ENCODE assay signal across 13 cellular contexts in the genomic region with DNA sequence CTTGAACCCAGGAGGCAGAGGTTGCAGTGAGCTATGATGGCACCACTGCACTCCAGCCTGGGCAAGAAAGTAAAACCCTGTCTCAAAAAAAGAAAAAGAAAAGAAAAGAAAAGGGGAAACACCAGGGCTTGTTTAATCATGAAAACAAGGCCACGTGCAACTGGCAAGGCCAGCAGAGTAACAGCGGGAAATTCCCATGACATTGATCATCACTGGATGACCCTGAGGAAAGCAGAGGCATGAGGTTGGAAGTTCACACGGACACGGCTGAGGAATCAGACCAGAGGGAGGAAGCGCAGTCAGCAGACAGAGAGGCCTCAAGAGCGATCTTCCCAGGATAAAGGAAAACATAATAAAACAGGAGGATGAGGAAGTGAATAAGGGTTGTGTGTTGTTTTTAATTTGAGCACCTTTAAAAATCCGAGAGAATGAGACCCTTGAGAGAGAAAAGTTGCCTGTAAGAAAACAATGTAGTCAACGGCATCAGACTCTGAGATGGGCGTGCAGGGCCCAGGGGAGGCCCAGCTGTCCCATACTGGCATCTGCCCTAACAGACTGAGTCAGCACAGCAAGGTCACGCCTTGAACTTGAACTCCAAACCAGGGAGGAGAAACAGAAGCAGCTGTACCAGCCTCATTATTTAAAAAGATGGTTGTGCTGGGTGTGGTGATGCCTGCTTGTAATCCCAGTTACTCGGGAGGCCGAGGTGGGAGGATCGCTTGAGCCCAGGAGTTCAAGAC. TPM values are rescaled to one million over a fixed set of nuclear protein-coding genes. Genes with fewer than 3 reads are reported as not detected.
DNase-seq lines count a peak whose midpoint lies in the region; ATAC-seq, FAIRE-seq and TF ChIP-seq lines count a peak whose summit lies in the region.
"Not testable (repeated sequence)": the region's sequence is repeated elsewhere in the genome, so short reads cannot be mapped to it uniquely, and the experiment has no call there.
"Had no signal": no experiment of that assay in that cellular context is flagged by ENCODE, and none has a peak within 500 bp of the region (broad histone marks: within the 10 kb centered on the region; RNA-seq: fewer than 3 reads in every experiment).

No MANE protein-coding gene starts in this region.

- not testable (repeated sequence) for TF ChIP-seq CTCF in Panc1 (IDR thresholded peaks at IDR 0.05); brain microvascular endothelial cell (IDR thresholded peaks at IDR 0.05; ENCODE audit: low read depth, low read length, missing control alignments); heart left ventricle (IDR thresholded peaks at IDR 0.05)

- not testable (repeated sequence) for H3K9me3 ChIP-seq in Panc1 (ENCODE audit: control insufficient read depth, insufficient read depth, low read depth, low read length); heart left ventricle

- intact Hi-C loops in Panc1 (cut with micrococcal nuclease; ENCODE audit: unreplicated experiment); heart left ventricle (cut with DNase I): not testable (repeated sequence)

- in situ Hi-C loops in Panc1 (cut with HindIII; ENCODE audit: low pct_unique_long_range_greater_than_20kb, low sequenced_read_pairs); brain microvascular endothelial cell (cut with HindIII; ENCODE audit: low pct_ligation_motif_present, low sequenced_read_pairs): not testable (repeated sequence)

- ATAC-seq in Panc1 (peak; percentile 89), heart left ventricle (peak in 3 of 4 donors; percentile 50 to 71 (median 61))

- not testable (repeated sequence) for H3K4me3 ChIP-seq in Panc1 (ENCODE audit: low read depth in 2 of 2, low read length in 2 of 2); brain microvascular endothelial cell (ENCODE audit: low read depth, low read length); heart left ventricle

- POLR2A ChIA-PET in Panc1 (lab: Charles Lee): not testable (repeated sequence)

- TF ChIP-seq POLR2A in GM12891 (IDR thresholded peaks at IDR 0.05; ENCODE audit: low read depth, low read length); heart left ventricle (IDR thresholded peaks at IDR 0.05): not testable (repeated sequence)

- 54 to 86% (median 67%) methylated on average over 2 to 7 of the region's 13 CpGs for WGBS in heart left ventricle, 4 donors

- FAIRE-seq in GM12891 (lab: Jason Lieb, UNC): peak; percentile 33

- not testable (repeated sequence) for H3K4me1 ChIP-seq in Panc1 (ENCODE audit: control insufficient read depth, insufficient read depth, low read length); heart left ventricle

- not testable (repeated sequence) for DNase-seq in GM12891 (ENCODE audit: insufficient read length, low spot score); Panc1 (ENCODE audit: low read depth, low spot score); heart left ventricle
- DNase-seq in brain microvascular endothelial cell (peak; percentile 90), fibroblast of gingiva (ENCODE audit: low read depth) (peak; percentile 9), lung microvascular endothelial cell (ENCODE audit: low read depth in 2 of 2) (peak; percentile 55 to 89), renal cortical epithelial cell (ENCODE audit: low read depth) (peak; percentile 83)

- CTCF ChIA-PET in Panc1 (lab: Charles Lee): not testable (repeated sequence)

- not testable (repeated sequence) for H3K36me3 ChIP-seq in Panc1 (ENCODE audit: control insufficient read depth, insufficient read depth, low read length); brain microvascular endothelial cell (replicated peaks); heart left ventricle

- not testable (repeated sequence) for H3K27ac ChIP-seq in Panc1 (ENCODE audit: low read length); heart left ventricle
- peak overlapping the region; percentile 33 for H3K27ac ChIP-seq in brain microvascular endothelial cell

- BruUV-seq in Panc1 (replicated peaks; lab: Mats Ljungman, UMichigan): not testable (repeated sequence)

- H3K27me3 ChIP-seq in Panc1 (ENCODE audit: control insufficient read depth, insufficient read depth, low read length); brain microvascular endothelial cell (replicated peaks); heart left ventricle: not testable (repeated sequence)

RNA-seq across cellular contexts. Expression of a gene that starts 33.5 kb away (rescaled TPM):
- polyA plus RNA-seq in GM12891 (2012; ENCODE audit: low read depth, missing spikeins): 41.2 TPM
- total RNA-seq in Panc1 (2021; ENCODE audit: unreplicated experiment) (128 TPM), heart left ventricle (10 to 100 TPM; 31.7 to 64.4 (median 52.1) TPM), lung microvascular endothelial cell (39.9 and 44.9 TPM in 2 replicates), renal cortical epithelial cell (41.9 and 46.5 TPM in 2 replicates)
- 65.8 TPM for polyA plus RNA-seq in Panc1 (2012; ENCODE audit: insufficient read length)
- 10 to 100 TPM; 24.0 to 58.5 TPM for polyA plus RNA-seq in heart left ventricle

RNA-seq across cellular contexts. Expression of a gene that starts 38.4 kb away (rescaled TPM):
- polyA plus RNA-seq in GM12891 (2012; ENCODE audit: low read depth, missing spikeins): 0.05 TPM
- total RNA-seq in Panc1 (2021; ENCODE audit: unreplicated experiment): 0.26 TPM
- not detected for polyA plus RNA-seq in Panc1 (2012; ENCODE audit: insufficient read length)
- under 1 TPM in 1 of 9 donors, not detected in 8; 0.80 TPM for total RNA-seq in heart left ventricle
- under 1 TPM in 1 of 2 donors, not detected in 1; 0.03 TPM for polyA plus RNA-seq in heart left ventricle
- 0.20 and 0.22 TPM in 2 replicates for total RNA-seq in lung microvascular endothelial cell
- 0.17 and 1.4 TPM in 2 replicates for total RNA-seq in renal cortical epithelial cell
- total RNA-seq: NCI-H460, osteoblast, urinary bladder had no signal
- polyA plus RNA-seq: naive thymus-derived CD4-positive, alpha-beta T cell had no signal

RNA-seq across cellular contexts. Expression of a gene that starts 51.5 kb away (rescaled TPM):
- polyA plus RNA-seq in GM12891 (2012; ENCODE audit: low read depth, missing spikeins): not detected
- total RNA-seq in Panc1 (2021; ENCODE audit: unreplicated experiment): not detected
- not detected for polyA plus RNA-seq in Panc1 (2012; ENCODE audit: insufficient read length)
- total RNA-seq in heart left ventricle: not detected
- not detected for polyA plus RNA-seq in heart left ventricle
- total RNA-seq in lung microvascular endothelial cell: not detected in 2 replicates
- total RNA-seq in renal cortical epithelial cell: not detected in 2 replicates
- total RNA-seq: activated CD8-positive, alpha-beta T cell treated with anti-CD3 and anti-CD28 coated beads for 36 hours; H9; NCI-H460; osteoblast; urinary bladder had no signal
- polyA plus RNA-seq: urinary bladder had no signal
